Comparison of ENCODE assay signal across 11 cellular contexts in the genomic region with DNA sequence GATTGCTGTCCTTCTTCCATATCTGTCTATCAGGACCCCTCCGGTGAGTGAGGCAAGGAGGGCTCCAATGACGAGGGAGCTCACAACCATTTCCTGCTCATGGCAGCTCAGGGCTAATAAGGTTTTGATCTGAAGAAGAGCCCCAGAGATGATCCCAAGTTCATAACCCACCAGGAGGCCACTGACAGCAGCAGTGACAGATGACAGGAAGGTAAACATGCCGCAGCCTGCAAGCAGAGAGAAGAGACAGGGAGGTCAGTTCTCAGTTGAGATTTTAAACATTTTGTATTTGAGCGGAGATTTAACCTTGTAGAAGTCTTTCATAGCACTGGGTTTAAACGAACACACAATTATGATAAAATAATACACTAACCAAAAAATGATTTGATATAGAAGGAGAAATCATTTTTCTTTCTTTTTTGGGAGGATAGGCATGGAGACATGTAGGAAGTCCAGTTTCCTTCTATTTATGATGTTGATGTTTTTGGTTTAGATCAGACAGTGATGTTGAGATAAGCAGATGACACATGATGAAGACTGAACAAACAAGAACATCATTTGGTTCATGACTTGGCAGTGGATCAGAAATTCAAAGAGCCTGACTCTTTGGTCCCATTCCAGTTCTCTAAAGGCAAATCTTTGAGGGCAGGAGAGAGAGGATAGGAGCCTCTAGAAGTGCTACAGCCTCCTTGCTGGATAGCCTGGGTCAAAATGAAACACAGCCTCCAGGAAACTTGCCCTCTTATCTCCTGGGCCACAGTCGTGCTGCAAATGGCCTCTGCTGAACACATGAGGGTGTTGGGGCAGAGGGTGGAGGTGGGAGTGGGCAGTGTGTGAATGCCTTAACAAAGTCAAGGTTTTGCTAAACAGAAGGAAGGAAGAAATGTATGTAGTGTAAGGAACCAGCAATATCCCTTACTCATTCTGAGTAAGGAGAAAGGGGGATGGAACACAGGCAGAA. TPM values are rescaled to one million over a fixed set of nuclear protein-coding genes. Genes with fewer than 3 reads are reported as not detected.
A peak's percentile ranks its signal among the peaks of the same experiment; 100 is the strongest.
DNase-seq lines count a peak whose midpoint lies in the region; ATAC-seq and TF ChIP-seq lines count a peak whose summit lies in the region.
"Had no signal": no experiment of that assay in that cellular context is flagged by ENCODE, and none has a peak within 500 bp of the region (broad histone marks: within the 10 kb centered on the region; RNA-seq: fewer than 3 reads in every experiment).

No MANE protein-coding gene starts in this region.

- no peak overlapping the region for H3K27ac ChIP-seq in naive thymus-derived CD4-positive, alpha-beta T cell (ENCODE audit: low read depth, low read length)
- H3K27ac ChIP-seq: transverse colon had no signal

- peak; percentile 47 for DNase-seq in Daoy (ENCODE audit: low read depth)
- DNase-seq in NCI-H748 (lab: John Stamatoyannopoulos, UW; ENCODE audit: unreplicated experiment) = peak; percentile 70
- peak; percentile 34 for DNase-seq in cerebellar cortex (ENCODE audit: low spot score)
- no peak for DNase-seq in mesothelial cell of epicardium (ENCODE audit: low spot score in 2 of 2, unreplicated experiment in 2 of 2)
- no peak for DNase-seq in naive thymus-derived CD4-positive, alpha-beta T cell
- DNase-seq in stimulated activated CD4-positive, alpha-beta T cell treated with anti-CD3 and anti-CD28 coated beads, Interleukin-1b, Interleukin-23, amount 100 ng/mL, for 48 hours = no peak
- DNase-seq: amniotic stem cell, naive B cell, transverse colon had no signal

- no peak for TF ChIP-seq CTCF in mesothelial cell of epicardium (IDR thresholded peaks at IDR 0.05; ENCODE audit: unreplicated experiment)

- POLR2A ChIA-PET in naive thymus-derived CD4-positive, alpha-beta T cell (lab: Charles Lee) = no interaction called here

- no peaks in the 10 kb centered on the region for H3K9me3 ChIP-seq in naive thymus-derived CD4-positive, alpha-beta T cell (ENCODE audit: control insufficient read depth in 2 of 3, low read length in 3 of 3)
- H3K9me3 ChIP-seq: transverse colon had no signal

- peaks cover 16% of the 10 kb centered on the region for H3K36me3 Mint-ChIP-seq in mesothelial cell of epicardium
- H3K36me3 Mint-ChIP-seq in naive thymus-derived CD4-positive, alpha-beta T cell = no peaks in the 10 kb centered on the region
- H3K36me3 Mint-ChIP-seq: naive B cell had no signal

- CTCF ChIA-PET in naive thymus-derived CD4-positive, alpha-beta T cell (lab: Charles Lee) = no interaction called here

- H3K27me3 ChIP-seq in naive thymus-derived CD4-positive, alpha-beta T cell (ENCODE audit: control insufficient read depth in 2 of 2, insufficient read depth in 2 of 2, low read length in 2 of 2) = no peaks in the 10 kb centered on the region
- H3K27me3 ChIP-seq: transverse colon had no signal

- peaks cover 23% of the 10 kb centered on the region for H3K4me1 Mint-ChIP-seq in mesothelial cell of epicardium
- peaks cover 0 to 8% (median 5%) of the 10 kb centered on the region in 7 donors for H3K4me1 Mint-ChIP-seq in naive thymus-derived CD4-positive, alpha-beta T cell
- H3K4me1 Mint-ChIP-seq: naive B cell had no signal

- peaks cover 8% of the 10 kb centered on the region for H3K9me3 Mint-ChIP-seq in mesothelial cell of epicardium
- H3K9me3 Mint-ChIP-seq in naive thymus-derived CD4-positive, alpha-beta T cell = no peaks in the 10 kb centered on the region
- H3K9me3 Mint-ChIP-seq: naive B cell had no signal

- no peak for ATAC-seq in naive thymus-derived CD4-positive, alpha-beta T cell
- ATAC-seq in GM18519 (IDR thresholded peaks at IDR 0.05; ENCODE audit: low FRiP score, unreplicated experiment) = no peak
- ATAC-seq in HG03442 (IDR thresholded peaks at IDR 0.05; ENCODE audit: unreplicated experiment) = no peak

- no peaks in the 10 kb centered on the region for H3K36me3 ChIP-seq in naive thymus-derived CD4-positive, alpha-beta T cell (ENCODE audit: control insufficient read depth in 2 of 3, insufficient read depth in 3 of 3, low read length in 3 of 3)
- H3K36me3 ChIP-seq: transverse colon had no signal

- H3K27me3 Mint-ChIP-seq in mesothelial cell of epicardium (ENCODE audit: low read depth) = no peaks in the 10 kb centered on the region
- peaks cover 0 to 12% (median 0%) of the 10 kb centered on the region in 5 donors for H3K27me3 Mint-ChIP-seq in naive thymus-derived CD4-positive, alpha-beta T cell
- H3K27me3 Mint-ChIP-seq: naive B cell had no signal

- no peak overlapping the region for H3K4me3 Mint-ChIP-seq in mesothelial cell of epicardium
- no peak overlapping the region for H3K4me3 Mint-ChIP-seq in naive thymus-derived CD4-positive, alpha-beta T cell

- intact Hi-C loops in naive thymus-derived CD4-positive, alpha-beta T cell (cut with micrococcal nuclease) = no loop called here

- peak overlapping the region; percentile 40 for H3K27ac Mint-ChIP-seq in mesothelial cell of epicardium
- H3K27ac Mint-ChIP-seq in naive thymus-derived CD4-positive, alpha-beta T cell = no peak overlapping the region

- no peak overlapping the region for H3K4me3 ChIP-seq in naive thymus-derived CD4-positive, alpha-beta T cell (ENCODE audit: low read length)
- H3K4me3 ChIP-seq: transverse colon had no signal

- no peaks in the 10 kb centered on the region for H3K4me1 ChIP-seq in naive thymus-derived CD4-positive, alpha-beta T cell (ENCODE audit: control insufficient read depth in 2 of 2, insufficient read depth in 2 of 2, low read length in 2 of 2)

RNA-seq across cellular contexts. Expression of gene SLC2A12, which starts 22.6 kb away (rescaled TPM):
- total RNA-seq in Daoy (2014; rRNA removed; shearing (Covaris generic)) = 0.36 and 0.69 TPM in 2 replicates
- total RNA-seq in mesothelial cell of epicardium = 7.8 to 8.7 TPM (median 8.1 TPM) in 3 replicates
- total RNA-seq in naive thymus-derived CD4-positive, alpha-beta T cell = under 1 TPM in 2 of 5 experiments, not detected in 3; 0.07 to 0.11 TPM
- under 1 TPM in 1 of 2 donors, not detected in 1; 0.09 TPM for polyA plus RNA-seq in naive thymus-derived CD4-positive, alpha-beta T cell

Comparison
In these comparisons a context has a peak if more than half of its experiments do, and no peak if none do; other contexts are left out.
1. DNase-seq: peak in Daoy (single experiment), NCI-H748 (single experiment) and cerebellar cortex (single experiment); none in mesothelial cell of epicardium (0 of 2), naive thymus-derived CD4-positive, alpha-beta T cell (0 of 9) and stimulated activated CD4-positive, alpha-beta T cell treated with anti-CD3 and anti-CD28 coated beads, Interleukin-1b, Interleukin-23, amount 100 ng/mL, for 48 hours (single experiment).